ENCODE assay signal across 1 cellular context in genomic region chr1:184493987-184494388, GRCh38.
TF ChIP-seq lines count a peak whose summit lies in the region.

No MANE protein-coding gene starts in this region.

TF ChIP-seq in SK-N-SH, 30 proteins besides CTCF, POLR2A, EP300 and RAD21:
- no peak for TF ChIP-seq REST (IDR thresholded peaks at IDR 0.05; ENCODE audit: low read depth, low read length)
- TF ChIP-seq, protein P1, sequence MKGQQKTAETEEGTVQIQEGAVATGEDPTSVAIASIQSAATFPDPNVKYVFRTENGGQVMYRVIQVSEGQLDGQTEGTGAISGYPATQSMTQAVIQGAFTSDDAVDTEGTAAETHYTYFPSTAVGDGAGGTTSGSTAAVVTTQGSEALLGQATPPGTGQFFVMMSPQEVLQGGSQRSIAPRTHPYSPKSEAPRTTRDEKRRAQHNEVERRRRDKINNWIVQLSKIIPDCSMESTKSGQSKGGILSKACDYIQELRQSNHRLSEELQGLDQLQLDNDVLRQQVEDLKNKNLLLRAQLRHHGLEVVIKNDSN (IDR thresholded peaks at IDR 0.05; ENCODE audit: borderline replicate concordance, low read depth), result no peak
- TF ChIP-seq, protein P2, sequence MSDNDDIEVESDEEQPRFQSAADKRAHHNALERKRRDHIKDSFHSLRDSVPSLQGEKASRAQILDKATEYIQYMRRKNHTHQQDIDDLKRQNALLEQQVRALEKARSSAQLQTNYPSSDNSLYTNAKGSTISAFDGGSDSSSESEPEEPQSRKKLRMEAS (IDR thresholded peaks at IDR 0.05; ENCODE audit: low read depth), result no peak
- no peak for TF ChIP-seq GATA2 (CRISPR knock-in tag; IDR thresholded peaks at IDR 0.05)
- TF ChIP-seq FOXM1 (IDR thresholded peaks at IDR 0.05; ENCODE audit: low read depth), result no peak
- no peak for TF ChIP-seq GABPA (IDR thresholded peaks at IDR 0.05; ENCODE audit: low read depth)
- TF ChIP-seq MEF2A (IDR thresholded peaks at IDR 0.05; ENCODE audit: borderline replicate concordance, low read depth), result no peak
- no peak for TF ChIP-seq TAF1 (IDR thresholded peaks at IDR 0.05; ENCODE audit: borderline replicate concordance, low read depth, low read length)
- TF ChIP-seq FOSL2 (IDR thresholded peaks at IDR 0.05; ENCODE audit: borderline replicate concordance, low read depth), result no peak
- TF ChIP-seq RXRA (IDR thresholded peaks at IDR 0.05; ENCODE audit: borderline replicate concordance, low read depth), result no peak
- TF ChIP-seq, protein P3, sequence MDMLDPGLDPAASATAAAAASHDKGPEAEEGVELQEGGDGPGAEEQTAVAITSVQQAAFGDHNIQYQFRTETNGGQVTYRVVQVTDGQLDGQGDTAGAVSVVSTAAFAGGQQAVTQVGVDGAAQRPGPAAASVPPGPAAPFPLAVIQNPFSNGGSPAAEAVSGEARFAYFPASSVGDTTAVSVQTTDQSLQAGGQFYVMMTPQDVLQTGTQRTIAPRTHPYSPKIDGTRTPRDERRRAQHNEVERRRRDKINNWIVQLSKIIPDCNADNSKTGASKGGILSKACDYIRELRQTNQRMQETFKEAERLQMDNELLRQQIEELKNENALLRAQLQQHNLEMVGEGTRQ (IDR thresholded peaks at IDR 0.05; ENCODE audit: borderline replicate concordance, low read depth, low read length), result no peak
- TF ChIP-seq POLR2AphosphoS5 (IDR thresholded peaks at IDR 0.05; ENCODE audit: low read depth, low read length), result no peak
- TF ChIP-seq, protein P4, sequence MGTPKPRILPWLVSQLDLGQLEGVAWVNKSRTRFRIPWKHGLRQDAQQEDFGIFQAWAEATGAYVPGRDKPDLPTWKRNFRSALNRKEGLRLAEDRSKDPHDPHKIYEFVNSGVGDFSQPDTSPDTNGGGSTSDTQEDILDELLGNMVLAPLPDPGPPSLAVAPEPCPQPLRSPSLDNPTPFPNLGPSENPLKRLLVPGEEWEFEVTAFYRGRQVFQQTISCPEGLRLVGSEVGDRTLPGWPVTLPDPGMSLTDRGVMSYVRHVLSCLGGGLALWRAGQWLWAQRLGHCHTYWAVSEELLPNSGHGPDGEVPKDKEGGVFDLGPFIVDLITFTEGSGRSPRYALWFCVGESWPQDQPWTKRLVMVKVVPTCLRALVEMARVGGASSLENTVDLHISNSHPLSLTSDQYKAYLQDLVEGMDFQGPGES (IDR thresholded peaks at IDR 0.05; ENCODE audit: low read depth, low read length), result no peak
